Comparison of ENCODE assay signal across 1 cellular context in the genomic region with DNA sequence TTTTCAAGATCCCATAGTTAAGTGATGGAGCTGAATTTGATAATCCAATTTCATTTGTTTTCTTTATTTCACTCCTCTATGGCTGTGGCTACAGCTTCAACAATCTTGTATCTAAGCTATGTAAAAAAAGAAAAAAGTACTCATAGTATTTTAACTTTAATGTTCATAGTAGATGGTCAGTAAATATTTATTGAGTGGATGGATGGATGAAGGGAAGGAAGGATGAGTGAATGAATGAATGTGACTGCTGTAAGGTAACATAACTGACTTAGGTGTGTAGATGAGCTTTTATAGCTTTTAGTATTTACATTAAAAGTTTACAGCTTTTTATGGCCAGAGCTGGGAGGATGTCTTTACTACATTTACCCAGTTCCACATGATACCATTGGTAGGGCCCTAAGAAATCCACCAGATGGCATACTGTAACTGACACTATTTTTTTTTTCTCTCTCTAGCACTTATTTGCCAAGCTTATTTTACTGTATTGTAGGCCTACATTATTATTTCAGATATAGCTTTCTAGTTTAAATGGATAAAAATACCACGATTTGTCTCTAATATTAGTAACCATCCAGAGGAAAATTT.
TF ChIP-seq lines count a peak whose summit lies in the region.

No MANE protein-coding gene starts in this region.

TF ChIP-seq in K562, 482 proteins besides CTCF, POLR2A, EP300 and RAD21:
- TF ChIP-seq, protein P1, sequence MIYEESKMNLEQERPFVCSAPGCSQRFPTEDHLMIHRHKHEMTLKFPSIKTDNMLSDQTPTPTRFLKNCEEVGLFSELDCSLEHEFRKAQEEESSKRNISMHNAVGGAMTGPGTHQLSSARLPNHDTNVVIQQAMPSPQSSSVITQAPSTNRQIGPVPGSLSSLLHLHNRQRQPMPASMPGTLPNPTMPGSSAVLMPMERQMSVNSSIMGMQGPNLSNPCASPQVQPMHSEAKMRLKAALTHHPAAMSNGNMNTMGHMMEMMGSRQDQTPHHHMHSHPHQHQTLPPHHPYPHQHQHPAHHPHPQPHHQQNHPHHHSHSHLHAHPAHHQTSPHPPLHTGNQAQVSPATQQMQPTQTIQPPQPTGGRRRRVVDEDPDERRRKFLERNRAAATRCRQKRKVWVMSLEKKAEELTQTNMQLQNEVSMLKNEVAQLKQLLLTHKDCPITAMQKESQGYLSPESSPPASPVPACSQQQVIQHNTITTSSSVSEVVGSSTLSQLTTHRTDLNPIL (CRISPR knock-in tag; IDR thresholded peaks at IDR 0.05): no peak
- TF ChIP-seq, protein P2, sequence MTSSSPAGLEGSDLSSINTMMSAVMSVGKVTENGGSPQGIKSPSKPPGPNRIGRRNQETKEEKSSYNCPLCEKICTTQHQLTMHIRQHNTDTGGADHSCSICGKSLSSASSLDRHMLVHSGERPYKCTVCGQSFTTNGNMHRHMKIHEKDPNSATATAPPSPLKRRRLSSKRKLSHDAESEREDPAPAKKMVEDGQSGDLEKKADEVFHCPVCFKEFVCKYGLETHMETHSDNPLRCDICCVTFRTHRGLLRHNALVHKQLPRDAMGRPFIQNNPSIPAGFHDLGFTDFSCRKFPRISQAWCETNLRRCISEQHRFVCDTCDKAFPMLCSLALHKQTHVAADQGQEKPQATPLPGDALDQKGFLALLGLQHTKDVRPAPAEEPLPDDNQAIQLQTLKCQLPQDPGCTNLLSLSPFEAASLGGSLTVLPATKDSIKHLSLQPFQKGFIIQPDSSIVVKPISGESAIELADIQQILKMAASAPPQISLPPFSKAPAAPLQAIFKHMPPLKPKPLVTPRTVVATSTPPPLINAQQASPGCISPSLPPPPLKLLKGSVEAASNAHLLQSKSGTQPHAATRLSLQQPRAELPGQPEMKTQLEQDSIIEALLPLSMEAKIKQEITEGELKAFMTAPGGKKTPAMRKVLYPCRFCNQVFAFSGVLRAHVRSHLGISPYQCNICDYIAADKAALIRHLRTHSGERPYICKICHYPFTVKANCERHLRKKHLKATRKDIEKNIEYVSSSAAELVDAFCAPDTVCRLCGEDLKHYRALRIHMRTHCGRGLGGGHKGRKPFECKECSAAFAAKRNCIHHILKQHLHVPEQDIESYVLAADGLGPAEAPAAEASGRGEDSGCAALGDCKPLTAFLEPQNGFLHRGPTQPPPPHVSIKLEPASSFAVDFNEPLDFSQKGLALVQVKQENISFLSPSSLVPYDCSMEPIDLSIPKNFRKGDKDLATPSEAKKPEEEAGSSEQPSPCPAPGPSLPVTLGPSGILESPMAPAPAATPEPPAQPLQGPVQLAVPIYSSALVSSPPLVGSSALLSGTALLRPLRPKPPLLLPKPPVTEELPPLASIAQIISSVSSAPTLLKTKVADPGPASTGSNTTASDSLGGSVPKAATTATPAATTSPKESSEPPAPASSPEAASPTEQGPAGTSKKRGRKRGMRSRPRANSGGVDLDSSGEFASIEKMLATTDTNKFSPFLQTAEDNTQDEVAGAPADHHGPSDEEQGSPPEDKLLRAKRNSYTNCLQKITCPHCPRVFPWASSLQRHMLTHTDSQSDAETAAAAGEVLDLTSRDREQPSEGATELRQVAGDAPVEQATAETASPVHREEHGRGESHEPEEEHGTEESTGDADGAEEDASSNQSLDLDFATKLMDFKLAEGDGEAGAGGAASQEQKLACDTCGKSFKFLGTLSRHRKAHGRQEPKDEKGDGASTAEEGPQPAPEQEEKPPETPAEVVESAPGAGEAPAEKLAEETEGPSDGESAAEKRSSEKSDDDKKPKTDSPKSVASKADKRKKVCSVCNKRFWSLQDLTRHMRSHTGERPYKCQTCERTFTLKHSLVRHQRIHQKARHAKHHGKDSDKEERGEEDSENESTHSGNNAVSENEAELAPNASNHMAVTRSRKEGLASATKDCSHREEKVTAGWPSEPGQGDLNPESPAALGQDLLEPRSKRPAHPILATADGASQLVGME (CRISPR knock-in tag; IDR thresholded peaks at IDR 0.05): no peak
- no peak for TF ChIP-seq CREB1 (IDR thresholded peaks at IDR 0.05)
- no peak for TF ChIP-seq CREB1 (CRISPR knock-in tag; IDR thresholded peaks at IDR 0.05)
- TF ChIP-seq NBN (IDR thresholded peaks at IDR 0.05; ENCODE audit: low read depth): no peak
- no peak for TF ChIP-seq NCOA2 (IDR thresholded peaks at IDR 0.05; ENCODE audit: partially characterized antibody in 2 of 2)
- no peak for TF ChIP-seq KLF16 (IDR thresholded peaks at IDR 0.05)
- TF ChIP-seq NFE2 (IDR thresholded peaks at IDR 0.05; ENCODE audit: low read depth): no peak
- no peak for TF ChIP-seq ZNF561 (CRISPR knock-in tag; conservative IDR thresholded peaks at IDR 0.05)
- no peak for TF ChIP-seq HDGF (IDR thresholded peaks at IDR 0.05)
- TF ChIP-seq, protein P3, sequence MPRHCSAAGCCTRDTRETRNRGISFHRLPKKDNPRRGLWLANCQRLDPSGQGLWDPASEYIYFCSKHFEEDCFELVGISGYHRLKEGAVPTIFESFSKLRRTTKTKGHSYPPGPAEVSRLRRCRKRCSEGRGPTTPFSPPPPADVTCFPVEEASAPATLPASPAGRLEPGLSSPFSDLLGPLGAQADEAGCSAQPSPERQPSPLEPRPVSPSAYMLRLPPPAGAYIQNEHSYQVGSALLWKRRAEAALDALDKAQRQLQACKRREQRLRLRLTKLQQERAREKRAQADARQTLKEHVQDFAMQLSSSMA (CRISPR knock-in tag; IDR thresholded peaks at IDR 0.05): no peak
- no peak for TF ChIP-seq RBFOX2 (IDR thresholded peaks at IDR 0.05; ENCODE audit: low read depth, low read length)
- TF ChIP-seq KAT7 (CRISPR knock-in tag; IDR thresholded peaks at IDR 0.05; ENCODE audit: borderline replicate concordance): no peak
- TF ChIP-seq ZNF146 (CRISPR knock-in tag; IDR thresholded peaks at IDR 0.05; ENCODE audit: unreplicated experiment): no peak
- TF ChIP-seq ATF7 (IDR thresholded peaks at IDR 0.05): no peak
- TF ChIP-seq, protein P4, sequence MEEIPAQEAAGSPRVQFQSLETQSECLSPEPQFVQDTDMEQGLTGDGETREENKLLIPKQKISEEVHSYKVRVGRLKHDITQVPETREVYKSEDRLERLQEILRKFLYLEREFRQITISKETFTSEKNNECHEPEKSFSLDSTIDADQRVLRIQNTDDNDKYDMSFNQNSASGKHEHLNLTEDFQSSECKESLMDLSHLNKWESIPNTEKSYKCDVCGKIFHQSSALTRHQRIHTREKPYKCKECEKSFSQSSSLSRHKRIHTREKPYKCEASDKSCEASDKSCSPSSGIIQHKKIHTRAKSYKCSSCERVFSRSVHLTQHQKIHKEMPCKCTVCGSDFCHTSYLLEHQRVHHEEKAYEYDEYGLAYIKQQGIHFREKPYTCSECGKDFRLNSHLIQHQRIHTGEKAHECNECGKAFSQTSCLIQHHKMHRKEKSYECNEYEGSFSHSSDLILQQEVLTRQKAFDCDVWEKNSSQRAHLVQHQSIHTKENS (CRISPR knock-in tag; IDR thresholded peaks at IDR 0.05): no peak
- no peak for TF ChIP-seq NCOA4 (IDR thresholded peaks at IDR 0.05; ENCODE audit: partially characterized antibody)
- TF ChIP-seq, protein P5, sequence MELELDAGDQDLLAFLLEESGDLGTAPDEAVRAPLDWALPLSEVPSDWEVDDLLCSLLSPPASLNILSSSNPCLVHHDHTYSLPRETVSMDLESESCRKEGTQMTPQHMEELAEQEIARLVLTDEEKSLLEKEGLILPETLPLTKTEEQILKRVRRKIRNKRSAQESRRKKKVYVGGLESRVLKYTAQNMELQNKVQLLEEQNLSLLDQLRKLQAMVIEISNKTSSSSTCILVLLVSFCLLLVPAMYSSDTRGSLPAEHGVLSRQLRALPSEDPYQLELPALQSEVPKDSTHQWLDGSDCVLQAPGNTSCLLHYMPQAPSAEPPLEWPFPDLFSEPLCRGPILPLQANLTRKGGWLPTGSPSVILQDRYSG (tag; conservative IDR thresholded peaks at IDR 0.05; ENCODE audit: low read depth): no peak
- TF ChIP-seq, protein P6, sequence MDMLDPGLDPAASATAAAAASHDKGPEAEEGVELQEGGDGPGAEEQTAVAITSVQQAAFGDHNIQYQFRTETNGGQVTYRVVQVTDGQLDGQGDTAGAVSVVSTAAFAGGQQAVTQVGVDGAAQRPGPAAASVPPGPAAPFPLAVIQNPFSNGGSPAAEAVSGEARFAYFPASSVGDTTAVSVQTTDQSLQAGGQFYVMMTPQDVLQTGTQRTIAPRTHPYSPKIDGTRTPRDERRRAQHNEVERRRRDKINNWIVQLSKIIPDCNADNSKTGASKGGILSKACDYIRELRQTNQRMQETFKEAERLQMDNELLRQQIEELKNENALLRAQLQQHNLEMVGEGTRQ (CRISPR knock-in tag; IDR thresholded peaks at IDR 0.05): no peak
- TF ChIP-seq ZNF431 (CRISPR knock-in tag; IDR thresholded peaks at IDR 0.05): no peak
- TF ChIP-seq, protein P7, sequence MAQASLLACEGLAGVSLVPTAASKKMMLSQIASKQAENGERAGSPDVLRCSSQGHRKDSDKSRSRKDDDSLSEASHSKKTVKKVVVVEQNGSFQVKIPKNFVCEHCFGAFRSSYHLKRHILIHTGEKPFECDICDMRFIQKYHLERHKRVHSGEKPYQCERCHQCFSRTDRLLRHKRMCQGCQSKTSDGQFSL (CRISPR knock-in tag; IDR thresholded peaks at IDR 0.05): no peak
- TF ChIP-seq, protein P7 (tag; IDR thresholded peaks at IDR 0.05): no peak
